ENCODE assay signal across 9 cellular contexts in the genomic region with DNA sequence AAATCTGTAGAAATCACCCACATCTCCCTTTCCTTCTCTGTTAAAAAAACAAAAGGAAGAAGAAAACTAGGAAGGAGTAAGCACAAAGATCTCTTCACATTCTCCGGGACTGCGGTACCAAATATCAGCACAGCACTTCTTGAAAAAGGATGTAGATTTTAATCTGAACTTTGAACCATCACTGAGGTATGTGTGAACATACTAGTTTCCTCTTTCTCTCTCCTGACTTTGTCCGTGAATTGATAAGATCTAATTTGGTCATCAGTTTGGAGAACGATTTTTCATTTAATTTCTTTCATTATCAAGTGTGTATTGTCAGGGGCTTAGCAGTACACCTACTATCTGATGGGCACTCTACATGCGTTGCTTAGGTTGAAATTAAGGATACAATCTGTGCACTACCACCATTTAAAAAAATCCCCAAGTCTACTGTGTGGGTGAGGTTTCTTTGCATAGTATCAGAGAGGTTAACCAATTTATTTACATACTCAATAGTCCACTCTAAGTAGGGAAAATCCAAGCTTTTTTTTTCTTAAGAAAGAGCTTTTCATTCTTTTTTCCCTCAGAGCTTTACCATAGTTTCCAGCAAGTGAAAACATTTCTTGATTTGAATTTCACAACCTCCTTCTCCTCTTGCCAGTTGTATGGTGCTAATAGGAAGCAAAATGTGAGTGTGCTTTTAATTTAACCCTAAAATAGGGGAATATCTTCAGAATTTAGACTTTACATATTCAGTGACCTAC.
A peak's percentile ranks its signal among the peaks of the same experiment; 100 is the strongest.
DNase-seq lines count a peak whose midpoint lies in the region; ATAC-seq and TF ChIP-seq lines count a peak whose summit lies in the region.
"Had no signal": no experiment of that assay in that cellular context is flagged by ENCODE, and none has a peak within 500 bp of the region (broad histone marks: within the 10 kb centered on the region; RNA-seq: fewer than 3 reads in every experiment).

No MANE protein-coding gene starts in this region.

- H2BK120ac ChIP-seq in neuronal stem cell (ENCODE audit: low read depth, low read length) = no peak overlapping the region

- H3K79me2 ChIP-seq in hepatocyte = no peaks in the 10 kb centered on the region

- H3K27ac Mint-ChIP-seq in T-cell = peak overlapping the region; percentile 23 to 71

- TF ChIP-seq CTCF in GM10266 (IDR thresholded peaks at IDR 0.05; ENCODE audit: control insufficient read depth, insufficient read depth, low read depth, missing control alignments) = no peak
- no peak for TF ChIP-seq CTCF in hepatocyte (IDR thresholded peaks at IDR 0.05; ENCODE audit: poor library complexity)

- DNase-seq in GM10266 (ENCODE audit: extremely low spot score) = peak; percentile 25
- DNase-seq in T-cell = no peak
- DNase-seq in stimulated activated CD4-positive, alpha-beta T cell treated with anti-CD3 and anti-CD28 coated beads, Interleukin-4, amount 100 ng/mL, for 4 hours = no peak
- DNase-seq in hepatocyte (ENCODE audit: low spot score) = no peak
- DNase-seq in left colon = no peak
- no peak for DNase-seq in neuronal stem cell (ENCODE audit: low spot score)
- DNase-seq: MV-4-11 had no signal

- H3K4me1 ChIP-seq in hepatocyte (ENCODE audit: insufficient read depth) (no peaks in the 10 kb centered on the region), neuronal stem cell (ENCODE audit: control insufficient read depth in 2 of 2, insufficient read depth in 1 of 2, low read depth in 1 of 2, low read length in 2 of 2) (no peaks in the 10 kb centered on the region)

- no peak overlapping the region for H2AFZ ChIP-seq in hepatocyte
- H2AFZ ChIP-seq in neuronal stem cell (ENCODE audit: low read length) = no peak overlapping the region

- H3K27ac ChIP-seq in hepatocyte (no peak overlapping the region), neuronal stem cell (replicated peaks; ENCODE audit: low read length) (no peak overlapping the region)

- no peaks in the 10 kb centered on the region for H3K9me3 Mint-ChIP-seq in T-cell

- H3K27me3 ChIP-seq in hepatocyte (no peaks in the 10 kb centered on the region), neuronal stem cell (ENCODE audit: control insufficient read depth in 3 of 3, insufficient read depth in 3 of 3, low read depth in 1 of 3, low read length in 3 of 3) (no peaks in the 10 kb centered on the region)

- H3K4me2 ChIP-seq in hepatocyte = no peak overlapping the region
- no peak overlapping the region for H3K4me2 ChIP-seq in neuronal stem cell (ENCODE audit: insufficient read depth, low read length, poor library complexity, severe bottlenecking)

- H3K4me3 Mint-ChIP-seq in T-cell = peak overlapping the region in 2 of 3 donors; percentile 5 to 44

- 64% methylated on average over 5 of the region's 5 CpGs for WGBS in hepatocyte (ENCODE audit: low lambda C conversion rate, missing lambda C conversion rate)
- WGBS in neuronal stem cell (ENCODE audit: extremely low coverage in 2 of 2, insufficient read length in 2 of 2, insufficient replicate concordance in 1 of 2), 2 donors = no CpG with 5 or more reads among the region's 5 CpGs

- H2BK5ac ChIP-seq in neuronal stem cell (ENCODE audit: low read length) = no peak overlapping the region

- CTCF ChIA-PET in T-cell (lab: Charles Lee) = no interaction called here

- ATAC-seq in GM19351 (IDR thresholded peaks at IDR 0.05; ENCODE audit: unreplicated experiment) (peak; percentile 84), HG02938 (IDR thresholded peaks at IDR 0.05; ENCODE audit: unreplicated experiment) (peak; percentile 76), T-cell (replicated peaks in 1 of 4) (peak in 2 of 4 experiments; percentile 49 to 61), left colon (no peak)

- H4K91ac ChIP-seq in neuronal stem cell (ENCODE audit: low read depth, low read length, poor library complexity) = no peak overlapping the region

- H3K18ac ChIP-seq in neuronal stem cell (ENCODE audit: low read length) = no peak overlapping the region

- no peaks in the 10 kb centered on the region for H3K79me1 ChIP-seq in neuronal stem cell (ENCODE audit: low read depth, low read length)

- no peaks in the 10 kb centered on the region for H3K27me3 Mint-ChIP-seq in T-cell

- H3K14ac ChIP-seq in neuronal stem cell (ENCODE audit: low read length) = no peak overlapping the region

- peaks cover 11 to 27% (median 20%) of the 10 kb centered on the region in 3 donors for H3K4me1 Mint-ChIP-seq in T-cell

- no peaks in the 10 kb centered on the region for H3K36me3 Mint-ChIP-seq in T-cell

- H3K4me3 ChIP-seq in hepatocyte = no peak overlapping the region
- H3K4me3 ChIP-seq in neuronal stem cell (ENCODE audit: low read length in 2 of 2) = no peak overlapping the region

- intact Hi-C loops in left colon (cut with DNase I, micrococcal nuclease) = no loop called here

- H3K36me3 ChIP-seq in hepatocyte (replicated peaks; ENCODE audit: insufficient read depth, low read depth) (no peaks in the 10 kb centered on the region), neuronal stem cell (replicated peaks in 1 of 2; ENCODE audit: control insufficient read depth in 2 of 2, insufficient read depth in 2 of 2, low read length in 2 of 2) (no peaks in the 10 kb centered on the region)

- H3K9me2 ChIP-seq in hepatocyte (replicated peaks; ENCODE audit: insufficient read depth) = no peaks in the 10 kb centered on the region

- no peak overlapping the region for H2AK5ac ChIP-seq in neuronal stem cell (ENCODE audit: low read depth, low read length)

- no peak overlapping the region for H2BK15ac ChIP-seq in neuronal stem cell (ENCODE audit: low read length)

- H3K9me3 ChIP-seq in hepatocyte (ENCODE audit: low read depth) (no peaks in the 10 kb centered on the region), neuronal stem cell (replicated peaks in 1 of 2; ENCODE audit: control insufficient read depth in 2 of 2, insufficient read depth in 1 of 2, low read depth in 1 of 2, low read length in 2 of 2) (no peaks in the 10 kb centered on the region)

- no peak overlapping the region for H4K8ac ChIP-seq in neuronal stem cell (ENCODE audit: low read depth, low read length)

- H4K20me1 ChIP-seq in hepatocyte (ENCODE audit: insufficient read depth, poor library complexity, severe bottlenecking) = no peaks in the 10 kb centered on the region

- no peak overlapping the region for H3K23ac ChIP-seq in neuronal stem cell (ENCODE audit: low read depth, low read length, poor library complexity)

- H3K4ac ChIP-seq in neuronal stem cell (ENCODE audit: low read length) = no peak overlapping the region

- H3K9ac ChIP-seq in neuronal stem cell (ENCODE audit: low read depth, low read length, poor library complexity) = no peak overlapping the region

- POLR2A ChIA-PET in T-cell (lab: Charles Lee) = interaction anchor here in 1 of 2 donors (0.7 to 1.0 kb wide), 2 partner anchors 10 to 12 kb away, joined by 3 read pairs; no protein-coding TSS in a partner anchor

- no peak overlapping the region for H2BK12ac ChIP-seq in neuronal stem cell (ENCODE audit: low read length)
